ENCODE assay signal across 1 cellular context in genomic region chr5:180494060-180494509, GRCh38.
TF ChIP-seq lines count a peak whose summit lies in the region.

TSS of gene CNOT6 (plus strand) at chr5:180494379. CDS start at chr5:180529277, 34,898 bp downstream.

TF ChIP-seq in WTC11, 78 proteins besides CTCF, POLR2A, EP300 and RAD21 (continued from another document):
- no peak for TF ChIP-seq STAT6 (CRISPR knock-in tag; conservative IDR thresholded peaks at IDR 0.05; ENCODE audit: low read depth)
- no peak for TF ChIP-seq ZNF532 (CRISPR knock-in tag; IDR thresholded peaks at IDR 0.05; ENCODE audit: borderline replicate concordance)
- TF ChIP-seq JAZF1 (CRISPR knock-in tag; IDR thresholded peaks at IDR 0.05): no peak
- no peak for TF ChIP-seq ZNF512 (CRISPR knock-in tag; IDR thresholded peaks at IDR 0.05; ENCODE audit: borderline replicate concordance)
- no peak for TF ChIP-seq ATF3 (CRISPR knock-in tag; conservative IDR thresholded peaks at IDR 0.05)
- no peak for TF ChIP-seq ZNF396 (CRISPR knock-in tag; IDR thresholded peaks at IDR 0.05; ENCODE audit: borderline replicate concordance)
- TF ChIP-seq JUN (CRISPR knock-in tag; IDR thresholded peaks at IDR 0.05): no peak
- no peak for TF ChIP-seq TEAD4 (CRISPR knock-in tag; IDR thresholded peaks at IDR 0.05)
- no peak for TF ChIP-seq IRF2 (CRISPR knock-in tag; IDR thresholded peaks at IDR 0.05; ENCODE audit: borderline replicate concordance, low read depth)
- TF ChIP-seq ZNF317 (CRISPR knock-in tag; IDR thresholded peaks at IDR 0.05; ENCODE audit: borderline replicate concordance, low read depth): no peak
- peak; percentile 66 for TF ChIP-seq NFE2L1 (CRISPR knock-in tag; IDR thresholded peaks at IDR 0.05)
- no peak for TF ChIP-seq SMAD3 (CRISPR knock-in tag; IDR thresholded peaks at IDR 0.05; ENCODE audit: borderline replicate concordance)
- no peak for TF ChIP-seq OVOL2 (CRISPR knock-in tag; IDR thresholded peaks at IDR 0.05; ENCODE audit: borderline replicate concordance)
- TF ChIP-seq NFYB (CRISPR knock-in tag; conservative IDR thresholded peaks at IDR 0.05; ENCODE audit: low read depth): peak; percentile 84
- TF ChIP-seq GABPB1 (CRISPR knock-in tag; IDR thresholded peaks at IDR 0.05): 0 out of 2 replicates have a peak, but pooled peaks have one; percentile 11
- 0 out of 2 replicates have a peak, but pooled peaks have one; percentile 21 for TF ChIP-seq TP53 (CRISPR knock-in tag; IDR thresholded peaks at IDR 0.05)
- no peak for TF ChIP-seq HMGA2 (CRISPR knock-in tag; IDR thresholded peaks at IDR 0.05)
- TF ChIP-seq ATF2 (CRISPR knock-in tag; IDR thresholded peaks at IDR 0.05; ENCODE audit: borderline replicate concordance, low read depth): no peak
- no peak for TF ChIP-seq ATF6 (CRISPR knock-in tag; IDR thresholded peaks at IDR 0.05)
- no peak for TF ChIP-seq NR1H2 (CRISPR knock-in tag; IDR thresholded peaks at IDR 0.05)
- TF ChIP-seq NFATC4 (CRISPR knock-in tag; IDR thresholded peaks at IDR 0.05): 0 out of 2 replicates have a peak, but pooled peaks have one; percentile 13
- no peak for TF ChIP-seq FOXJ3 (CRISPR knock-in tag; IDR thresholded peaks at IDR 0.05; ENCODE audit: borderline replicate concordance)
- no peak for TF ChIP-seq PRDM15 (CRISPR knock-in tag; IDR thresholded peaks at IDR 0.05)
- no peak for TF ChIP-seq PRRX2 (CRISPR knock-in tag; IDR thresholded peaks at IDR 0.05)
- no peak for TF ChIP-seq CREB1 (CRISPR knock-in tag; IDR thresholded peaks at IDR 0.05)
- no peak for TF ChIP-seq ZNF232 (CRISPR knock-in tag; IDR thresholded peaks at IDR 0.05)
- TF ChIP-seq ZMAT4 (CRISPR knock-in tag; IDR thresholded peaks at IDR 0.05): no peak
- TF ChIP-seq GTF2I (CRISPR knock-in tag; conservative IDR thresholded peaks at IDR 0.05): 0 out of 2 replicates have a peak, but pooled peaks have one; percentile 19
- TF ChIP-seq ELF4 (CRISPR knock-in tag; IDR thresholded peaks at IDR 0.05; ENCODE audit: low read depth): no peak
- 0 out of 2 replicates have a peak, but pooled peaks have one; percentile 12 for TF ChIP-seq FOXP4 (CRISPR knock-in tag; IDR thresholded peaks at IDR 0.05)
- TF ChIP-seq ZNF423 (CRISPR knock-in tag; IDR thresholded peaks at IDR 0.05): no peak
